Comparison of ENCODE assay signal across 29 cellular contexts in the genomic region with DNA sequence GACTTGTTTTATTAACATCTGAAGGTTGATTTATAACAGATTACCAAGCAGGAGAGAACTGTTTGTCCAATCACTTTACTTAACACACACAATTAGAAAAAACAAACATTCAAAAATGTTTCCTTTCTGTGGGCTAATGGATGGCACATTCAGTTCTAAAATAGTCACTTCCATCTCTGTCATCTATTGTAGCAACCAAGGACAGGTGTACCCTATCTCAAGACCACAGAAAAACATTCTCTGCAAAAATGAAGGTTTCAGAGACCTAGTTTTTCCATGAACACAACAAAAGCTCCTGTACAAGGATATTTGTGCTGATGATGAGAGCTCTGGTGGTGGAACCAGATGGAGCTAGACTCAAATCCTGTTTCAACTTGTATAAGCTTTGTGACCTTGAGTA.
DNase-seq lines count a peak whose midpoint lies in the region; ATAC-seq and TF ChIP-seq lines count a peak whose summit lies in the region.
"Had no signal": no experiment of that assay in that cellular context is flagged by ENCODE, and none has a peak within 500 bp of the region (broad histone marks: within the 10 kb centered on the region; RNA-seq: fewer than 3 reads in every experiment).

No MANE protein-coding gene starts in this region.

- H3K4me3 ChIP-seq in lower leg skin (ENCODE audit: low read depth, poor library complexity, severe bottlenecking), result no peak overlapping the region
- H3K4me3 ChIP-seq: BLaER1, esophagus muscularis mucosa, right lobe of liver, upper lobe of left lung had no signal

- no peak for TF ChIP-seq POLR2A in lower leg skin (IDR thresholded peaks at IDR 0.05)

- ATAC-seq in GM19397 (IDR thresholded peaks at IDR 0.05; ENCODE audit: unreplicated experiment), result no peak
- ATAC-seq in sciatic nerve, result no peak
- ATAC-seq: activated naive CD8-positive, alpha-beta T cell treated with anti-CD3 and anti-CD28 coated beads, Interleukin-2, amount 50 U/mL, for 24 hours; activated T-cell treated with anti-CD3 and anti-CD28 coated beads, Interleukin-2, amount 50 U/mL, for 4 hours; left lobe of liver; PC-3; right lobe of liver; stimulated activated memory B cell treated with anti-CD40 and anti-IgM and Interleukin-4, amounts not matched to agents 10 μg/mL and 1 μg/mL and 100 μg/mL, for 72 hours had no signal

- TF ChIP-seq CTCF in lower leg skin (IDR thresholded peaks at IDR 0.05), result no peak

- intact Hi-C loops in lower leg skin (cut with DNase I; ENCODE audit: low total_unique reads), result no loop called here
- intact Hi-C loops in sciatic nerve (cut with DNase I), result no loop called here

- DNase-seq in DMS153 (lab: John Stamatoyannopoulos, UW), result peak; percentile 94
- DNase-seq in NCI-H1417 (lab: John Stamatoyannopoulos, UW), result peak; percentile 11 to 92 (median 84)
- DNase-seq in NCI-H345 treated with DMSO at 0.1 percent for 48 hours (lab: John Stamatoyannopoulos, UW; ENCODE audit: unreplicated experiment), result peak; percentile 59
- DNase-seq in SHP77 treated with DMSO at 0.1 percent for 48 hours (lab: John Stamatoyannopoulos, UW), result peak; percentile 74
- DNase-seq in lower leg skin (ENCODE audit: low spot score in 2 of 2), result no peak
- DNase-seq in activated CD8-positive, alpha-beta memory T cell treated with anti-CD3 and anti-CD28 coated beads, Interleukin-2, amount 50 U/mL, for 48 hours, result no peak
- no peak for DNase-seq in sciatic nerve (ENCODE audit: low spot score)
- DNase-seq: activated CD4-positive, alpha-beta T cell treated with anti-CD3 and anti-CD28 coated beads for 48 hours; activated naive CD8-positive, alpha-beta T cell treated with anti-CD3 and anti-CD28 coated beads, Interleukin-2, amount 50 U/mL, for 24 hours; activated T-cell treated with anti-CD3 and anti-CD28 coated beads, Interleukin-2, amount 50 U/mL, for 4 hours; central memory CD4-positive, alpha-beta T cell; DMS79 treated with DMSO at 0.1 percent for 48 hours; GF-D8; H9; hypothalamus; immature natural killer cell; KG1; NCI-H2029 treated with DMSO at 0.1 percent for 48 hours; NCI-H524 treated with DMSO at 0.1 percent for 48 hours; PC-3; right lobe of liver; Right ventricle myocardium superior; stimulated activated CD4-positive, alpha-beta T cell treated with anti-CD3 and anti-CD28 coated beads, Interleukin-4, amount 100 ng/mL, for 4 hours; upper lobe of left lung had no signal

Comparison
In these comparisons a context has a peak if more than half of its experiments do, and no peak if none do; other contexts are left out.
1. DNase-seq: peak in DMS153 (single experiment), NCI-H1417 (3 of 3), NCI-H345 treated with DMSO at 0.1 percent for 48 hours (single experiment) and SHP77 treated with DMSO at 0.1 percent for 48 hours (single experiment); none in lower leg skin (0 of 2), activated CD8-positive, alpha-beta memory T cell treated with anti-CD3 and anti-CD28 coated beads, Interleukin-2, amount 50 U/mL, for 48 hours (single experiment) and sciatic nerve (single experiment).